In the genomic region with DNA sequence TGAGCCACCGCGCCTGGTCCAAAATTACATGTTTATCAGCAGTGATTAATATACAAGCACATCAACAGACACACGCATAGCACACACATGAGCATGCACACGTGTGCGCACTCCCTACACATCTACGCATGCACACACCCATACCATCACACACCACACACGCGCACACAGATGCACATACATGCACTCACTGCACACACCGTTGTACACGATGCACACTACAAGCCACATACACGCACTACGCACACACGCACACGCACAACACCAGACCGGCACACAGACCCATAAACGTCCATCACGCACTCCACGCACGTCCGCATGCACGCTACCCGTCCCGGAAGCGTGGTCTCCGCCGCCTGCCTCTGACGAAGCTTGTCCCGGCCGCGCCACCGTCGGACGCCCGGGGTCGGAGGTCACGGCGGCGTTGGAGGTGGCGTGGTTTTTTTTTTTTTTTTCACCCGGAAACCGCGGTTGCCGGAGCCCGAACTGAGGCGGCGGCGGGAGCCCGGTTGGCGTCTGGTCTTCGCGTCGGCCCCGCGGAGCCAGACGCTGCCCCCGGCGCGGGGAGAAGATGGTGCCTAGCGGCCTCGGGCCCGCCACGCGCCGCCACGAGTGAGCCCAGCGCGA, we compare ENCODE assay signal across 8 cellular contexts. TPM values are rescaled to one million over a fixed set of nuclear protein-coding genes. Genes with fewer than 3 reads are reported as not detected.
DNase-seq lines count a peak whose midpoint lies in the region; ATAC-seq and TF ChIP-seq lines count a peak whose summit lies in the region.

TMEM248 (plus strand) TSS at position 457 of the 627 bp plus-strand sequence. CDS start 20,641 bp downstream, outside the sequence.

- H3K79me2 ChIP-seq in parathyroid adenoma = peaks cover 35% of the 10 kb centered on the region

- H2AFZ ChIP-seq in parathyroid adenoma = peak within 1 kb of the TSS; percentile 96

- peak within 1 kb of the TSS; percentile 93 for H3K4me2 ChIP-seq in parathyroid adenoma (ENCODE audit: low read length)

- H3K4me3 ChIP-seq in GM12864 (ENCODE audit: low read depth, low read length) = peak within 1 kb of the TSS; percentile 78
- H3K4me3 ChIP-seq in adipocyte (ENCODE audit: low read length) = peak within 1 kb of the TSS; percentile 85
- H3K4me3 ChIP-seq in parathyroid adenoma (ENCODE audit: low read depth, low read length) = peak within 1 kb of the TSS; percentile 53
- H3K4me3 ChIP-seq in tibial artery = peak within 1 kb of the TSS; percentile 75 to 94

- H3K27me3 ChIP-seq in adipocyte (replicated peaks; ENCODE audit: control insufficient read depth, insufficient read depth, low read length) (no peaks in the 10 kb centered on the region), parathyroid adenoma (ENCODE audit: control insufficient read depth, insufficient read depth, low read length) (no peaks in the 10 kb centered on the region), tibial artery (no peaks in the 10 kb centered on the region)

- peak within 1 kb of the TSS; percentile 97 for H3K9ac ChIP-seq in adipocyte (ENCODE audit: low read length)
- H3K9ac ChIP-seq in parathyroid adenoma = peak within 1 kb of the TSS; percentile 39

- intact Hi-C loops in Right ventricle myocardium superior (cut with DNase I) (no loop called here), tibial artery (cut with DNase I; ENCODE audit: low total_unique reads) (loop anchor here (5.0 kb wide), 1 partner anchor 66 kb away; no protein-coding TSS in a partner anchor)

- ATAC-seq in HG02623 (IDR thresholded peaks at IDR 0.05; ENCODE audit: unreplicated experiment) = peak; percentile 78
- ATAC-seq in Right ventricle myocardium superior (ENCODE audit: poor library complexity) = peak; percentile 99

- H3K9me3 ChIP-seq in adipocyte (ENCODE audit: control insufficient read depth, low read length) = no peaks in the 10 kb centered on the region
- no peaks in the 10 kb centered on the region for H3K9me3 ChIP-seq in parathyroid adenoma (ENCODE audit: control insufficient read depth, low read length)
- no peaks in the 10 kb centered on the region for H3K9me3 ChIP-seq in tibial artery

- TF ChIP-seq CTCF in GM12864 (IDR thresholded peaks at IDR 0.05; ENCODE audit: low read depth, low read length, missing control alignments) (no peak), parathyroid adenoma (IDR thresholded peaks at IDR 0.05) (no peak), tibial artery (IDR thresholded peaks at IDR 0.05) (no peak)

- H3K27ac ChIP-seq in parathyroid adenoma = peak within 1 kb of the TSS; percentile 57
- peak within 1 kb of the TSS; percentile 72 to 84 for H3K27ac ChIP-seq in tibial artery

- DNase-seq in GM12864 (ENCODE audit: low read depth) = peak; percentile 80
- DNase-seq in NCI-H1105 treated with DMSO at 0.1 percent for 48 hours (lab: John Stamatoyannopoulos, UW) = peak; percentile 82
- DNase-seq in T follicular helper cell (ENCODE audit: low read depth) = peak; percentile 87
- peak; percentile 94 for DNase-seq in adipocyte (ENCODE audit: low read depth)
- peak; percentile 96 for DNase-seq in Right ventricle myocardium superior
- peak; percentile 85 to 95 for DNase-seq in tibial artery

- H3K36me3 ChIP-seq in adipocyte (ENCODE audit: control insufficient read depth, insufficient read depth, low read length, severe bottlenecking) = no peaks in the 10 kb centered on the region
- H3K36me3 ChIP-seq in parathyroid adenoma (ENCODE audit: control insufficient read depth, insufficient read depth, low read length) = no peaks in the 10 kb centered on the region
- peaks cover 0 to 6% (median 0%) of the 10 kb centered on the region in 3 donors for H3K36me3 ChIP-seq in tibial artery

- H3K4me1 ChIP-seq in adipocyte (ENCODE audit: control insufficient read depth, insufficient read depth, low read length) (peaks cover 15% of the 10 kb centered on the region), parathyroid adenoma (peaks cover 6% of the 10 kb centered on the region), tibial artery (peaks cover 0 to 56% (median 23%) of the 10 kb centered on the region in 4 donors)

RNA-seq across cellular contexts. Expression of gene TMEM248, which starts in this region (rescaled TPM):
- 37.1 TPM for total RNA-seq in Right ventricle myocardium superior

Comparison
In these comparisons a context has a peak if more than half of its experiments do, and no peak if none do; other contexts are left out.
1. Peak in every context shown above with its lines: DNase-seq, ATAC-seq, H3K4me3 ChIP-seq and H3K27ac ChIP-seq.